17 cellular contexts compared by ENCODE assay signal in genomic region chr2:191965733-191966132, GRCh38.
A peak's percentile ranks its signal among the peaks of the same experiment; 100 is the strongest.
DNase-seq lines count a peak whose midpoint lies in the region; ATAC-seq and TF ChIP-seq lines count a peak whose summit lies in the region.
"Had no signal": no experiment of that assay in that cellular context is flagged by ENCODE, and none has a peak within 500 bp of the region (broad histone marks: within the 10 kb centered on the region; RNA-seq: fewer than 3 reads in every experiment).

No MANE protein-coding gene starts in this region.

- no peaks in the 10 kb centered on the region for H3K27me3 Mint-ChIP-seq in chondrocyte (ENCODE audit: low read depth)
- H3K27me3 Mint-ChIP-seq: B cell had no signal

- H3K4me1 ChIP-seq in gastroesophageal sphincter (peaks cover 0 to 26% (median 5%) of the 10 kb centered on the region in 3 donors), sigmoid colon (peaks cover 0 to 19% (median 12%) of the 10 kb centered on the region in 4 donors)
- H3K4me1 ChIP-seq: A549 had no signal

- no peaks in the 10 kb centered on the region for H3K9me3 Mint-ChIP-seq in chondrocyte (ENCODE audit: low read depth)
- H3K9me3 Mint-ChIP-seq: CD4-positive, alpha-beta T cell; CD8-positive, alpha-beta T cell had no signal

- H3K27ac Mint-ChIP-seq in chondrocyte (ENCODE audit: unreplicated experiment), result peak overlapping the region; percentile 1
- H3K27ac Mint-ChIP-seq: B cell; CD4-positive, alpha-beta T cell; CD8-positive, alpha-beta T cell had no signal

- no peak for ATAC-seq in gastroesophageal sphincter
- ATAC-seq in GM18511 (IDR thresholded peaks at IDR 0.05; ENCODE audit: unreplicated experiment), result no peak
- ATAC-seq: A549; CD8-positive, alpha-beta T cell had no signal

- H3K36me3 ChIP-seq in gastroesophageal sphincter (no peaks in the 10 kb centered on the region), sigmoid colon (no peaks in the 10 kb centered on the region)
- H3K36me3 ChIP-seq: BLaER1 treated with 17β-estradiol and CSF1 and Interleukin-3, amounts not matched to agents 10 nM and 100 nM had no signal

- H3K9me3 ChIP-seq in gastroesophageal sphincter, result no peaks in the 10 kb centered on the region
- no peaks in the 10 kb centered on the region for H3K9me3 ChIP-seq in sigmoid colon
- H3K9me3 ChIP-seq: A549; BLaER1 treated with 17β-estradiol and CSF1 and Interleukin-3, amounts not matched to agents 10 nM and 100 nM; Caco-2 had no signal

- intact Hi-C loops in sigmoid colon (cut with DNase I), result no loop called here

- CTCF ChIA-PET in HEK293T (lab: Yijun Ruan, JAX), result no interaction called here

- H3K4me3 Mint-ChIP-seq in chondrocyte (ENCODE audit: unreplicated experiment), result no peak overlapping the region
- H3K4me3 Mint-ChIP-seq: B cell; CD4-positive, alpha-beta T cell; CD8-positive, alpha-beta T cell had no signal

- no peak for TF ChIP-seq CTCF in chondrocyte (IDR thresholded peaks at IDR 0.05)
- TF ChIP-seq CTCF in gastroesophageal sphincter (IDR thresholded peaks at IDR 0.05), result no peak
- TF ChIP-seq CTCF in sigmoid colon (IDR thresholded peaks at IDR 0.05), result no peak

- POLR2A ChIA-PET in HEK293T (lab: Yijun Ruan, JAX), result no interaction called here

- H3K27me3 ChIP-seq in gastroesophageal sphincter (no peaks in the 10 kb centered on the region), sigmoid colon (no peaks in the 10 kb centered on the region)
- H3K27me3 ChIP-seq: BLaER1 treated with 17β-estradiol and CSF1 and Interleukin-3, amounts not matched to agents 10 nM and 100 nM had no signal

- H3K4me3 ChIP-seq in gastroesophageal sphincter (no peak overlapping the region), sigmoid colon (peak overlapping the region in 1 of 4 donors; percentile 11)
- H3K4me3 ChIP-seq: A549; BLaER1 treated with 17β-estradiol and CSF1 and Interleukin-3, amounts not matched to agents 10 nM and 100 nM had no signal

- no peak for DNase-seq in chondrocyte (ENCODE audit: low spot score)
- no peak for DNase-seq in sigmoid colon
- DNase-seq in HEK293T (ENCODE audit: extremely low spot score), result no peak
- DNase-seq: AML-193; Caco-2; Calu3; CD4-positive, alpha-beta T cell; CD8-positive, alpha-beta T cell; DMS79 treated with DMSO at 0.1 percent for 48 hours; GF-D8 had no signal

- no peak for TF ChIP-seq POLR2A in gastroesophageal sphincter (IDR thresholded peaks at IDR 0.05)
- TF ChIP-seq POLR2A in sigmoid colon (IDR thresholded peaks at IDR 0.05), result no peak

- H3K4me1 Mint-ChIP-seq in chondrocyte (ENCODE audit: low read depth), result peaks cover 20% of the 10 kb centered on the region
- H3K4me1 Mint-ChIP-seq: B cell had no signal

- no peaks in the 10 kb centered on the region for H3K36me3 Mint-ChIP-seq in chondrocyte (ENCODE audit: low read depth)
- H3K36me3 Mint-ChIP-seq: CD8-positive, alpha-beta T cell had no signal

- TF ChIP-seq EP300 in gastroesophageal sphincter (IDR thresholded peaks at IDR 0.05) (no peak), sigmoid colon (IDR thresholded peaks at IDR 0.05) (peak in 3 of 4 donors; percentile 7 to 72 (median 59))

- H3K27ac ChIP-seq in gastroesophageal sphincter (peak overlapping the region in 3 of 4 donors; percentile 29 to 67 (median 52)), sigmoid colon (peak overlapping the region in 3 of 4 donors; percentile 49 to 68 (median 56))
- H3K27ac ChIP-seq: 22Rv1; A549; BLaER1 treated with 17β-estradiol and CSF1 and Interleukin-3, amounts not matched to agents 10 nM and 100 nM; C4-2B had no signal

- 17 to 51% methylated on average over 4 of the region's 4 CpGs for WGBS in gastroesophageal sphincter (ENCODE audit: low coverage in 1 of 2), 2 donors
- 80 to 81% methylated on average over 4 of the region's 4 CpGs for WGBS in sigmoid colon, 2 donors

TF ChIP-seq in HEK293T, 16 proteins besides CTCF, POLR2A, EP300 and RAD21:
- TF ChIP-seq, protein P1, sequence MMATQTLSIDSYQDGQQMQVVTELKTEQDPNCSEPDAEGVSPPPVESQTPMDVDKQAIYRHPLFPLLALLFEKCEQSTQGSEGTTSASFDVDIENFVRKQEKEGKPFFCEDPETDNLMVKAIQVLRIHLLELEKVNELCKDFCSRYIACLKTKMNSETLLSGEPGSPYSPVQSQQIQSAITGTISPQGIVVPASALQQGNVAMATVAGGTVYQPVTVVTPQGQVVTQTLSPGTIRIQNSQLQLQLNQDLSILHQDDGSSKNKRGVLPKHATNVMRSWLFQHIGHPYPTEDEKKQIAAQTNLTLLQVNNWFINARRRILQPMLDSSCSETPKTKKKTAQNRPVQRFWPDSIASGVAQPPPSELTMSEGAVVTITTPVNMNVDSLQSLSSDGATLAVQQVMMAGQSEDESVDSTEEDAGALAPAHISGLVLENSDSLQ (IDR thresholded peaks at IDR 0.05), result no peak
- TF ChIP-seq SP1 (IDR thresholded peaks at IDR 0.05), result no peak
- no peak for TF ChIP-seq ARNT (IDR thresholded peaks at IDR 0.05)
- TF ChIP-seq TARDBP (IDR thresholded peaks at IDR 0.05), result no peak
- TF ChIP-seq L3MBTL2 (conservative IDR thresholded peaks at IDR 0.05), result no peak
- no peak for TF ChIP-seq ZNF384 (IDR thresholded peaks at IDR 0.05)
- no peak for TF ChIP-seq BHLHE40 (IDR thresholded peaks at IDR 0.05; ENCODE audit: borderline replicate concordance)
- TF ChIP-seq FOXK2 (IDR thresholded peaks at IDR 0.05), result no peak
- TF ChIP-seq NFRKB (IDR thresholded peaks at IDR 0.05), result no peak
- no peak for TF ChIP-seq SUZ12 (IDR thresholded peaks at IDR 0.05)
- no peak for TF ChIP-seq ELF4 (IDR thresholded peaks at IDR 0.05)
- no peak for TF ChIP-seq FOXA1 (IDR thresholded peaks at IDR 0.05)
- no peak for TF ChIP-seq CTBP1 (IDR thresholded peaks at IDR 0.05; ENCODE audit: borderline replicate concordance)
- TF ChIP-seq HDGF (IDR thresholded peaks at IDR 0.05; ENCODE audit: borderline replicate concordance), result no peak
